ENCODE assay signal across 8 cellular contexts in the genomic region with DNA sequence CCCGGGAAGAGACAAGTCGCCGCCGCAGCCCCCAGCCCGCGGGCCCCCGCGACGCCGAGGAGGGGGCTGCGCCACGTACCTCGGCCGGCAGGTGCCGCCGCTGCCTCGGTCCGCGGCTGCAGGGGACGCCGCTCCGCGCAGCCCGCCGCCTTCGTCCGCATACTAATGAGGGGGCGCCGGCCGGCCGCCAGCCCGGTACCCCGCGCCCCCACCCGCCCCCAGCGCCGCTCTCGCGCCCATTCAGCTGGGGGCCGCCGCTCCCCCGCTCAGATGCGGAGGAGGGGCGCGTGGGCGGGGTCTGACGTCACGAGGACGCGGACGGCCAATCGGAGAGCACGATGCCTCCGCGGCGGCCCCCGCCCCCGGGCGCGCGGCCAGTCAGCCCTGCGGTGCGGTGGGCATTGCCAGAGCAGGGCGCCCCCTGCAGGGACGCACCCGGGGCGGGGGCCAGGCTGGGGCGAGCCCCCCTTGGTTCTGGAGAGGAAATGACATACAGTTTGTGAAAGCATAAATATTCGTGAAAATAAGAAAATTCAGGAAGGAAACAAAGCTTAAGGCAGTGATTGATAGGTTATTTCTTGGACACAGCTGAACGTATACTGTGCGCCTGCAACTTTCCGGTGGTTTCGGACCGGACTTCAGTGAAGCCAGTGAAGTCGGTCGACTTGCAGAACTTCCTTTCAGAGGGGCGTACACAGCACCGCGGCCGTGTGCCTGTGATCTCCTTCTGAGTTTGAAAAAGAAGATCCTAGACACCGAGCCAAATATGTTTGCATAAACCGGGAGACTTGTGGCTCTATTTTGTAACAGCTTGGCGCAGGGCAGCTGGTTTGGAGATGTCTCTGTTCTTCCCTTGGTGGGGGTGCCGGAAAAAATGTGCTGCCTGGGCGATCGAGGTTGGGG. TPM values are rescaled to one million over a fixed set of nuclear protein-coding genes. Genes with fewer than 3 reads are reported as not detected.
DNase-seq lines count a peak whose midpoint lies in the region; ATAC-seq, FAIRE-seq and TF ChIP-seq lines count a peak whose summit lies in the region.

Gene ST3GAL5, minus strand, starts transcription at position 246 of the 903 bp plus-strand sequence. Its CDS starts 85 bp downstream, at position 161.

- CTCF ChIA-PET in Caco-2 (lab: Charles Lee) = interaction anchor here (0.5 to 4.2 kb wide), 11 partner anchors 10 to 134 kb away, joined by 3 to 31 read pairs (median 4); no protein-coding TSS in a partner anchor

- BruUV-seq in Caco-2 (replicated peaks; lab: Mats Ljungman, UMichigan) = no TSS peak

- POLR2A ChIA-PET in Caco-2 (lab: Charles Lee) = no interaction called here

- H3K4me1 ChIP-seq in Caco-2 = no peaks in the 10 kb centered on the region
- peaks cover 23% of the 10 kb centered on the region for H3K4me1 ChIP-seq in OCI-LY1 (ENCODE audit: insufficient read depth, low read length, severe bottlenecking)
- H3K4me1 ChIP-seq in mucosa of descending colon (ENCODE audit: low read depth) = peaks cover 12% of the 10 kb centered on the region

- H3K79me2 ChIP-seq in OCI-LY1 (ENCODE audit: insufficient read depth, low read length) = no peaks in the 10 kb centered on the region

- peak within 1 kb of the TSS; percentile 89 for H3K4me3 Mint-ChIP-seq in Caco-2 (ENCODE audit: unreplicated experiment)

- no peaks in the 10 kb centered on the region for H3F3A ChIP-seq in OCI-LY1 (ENCODE audit: insufficient read depth, low read length)

- H3K27me3 Mint-ChIP-seq in Caco-2 (ENCODE audit: insufficient read depth, unreplicated experiment) = peaks cover 5% of the 10 kb centered on the region

- H4K20me1 ChIP-seq in OCI-LY1 (ENCODE audit: insufficient read depth, low read length) = no peaks in the 10 kb centered on the region

- H2AFZ ChIP-seq in OCI-LY1 (ENCODE audit: low read length) = peak within 1 kb of the TSS; percentile 96

- H3K27ac ChIP-seq in OCI-LY1 (ENCODE audit: low read depth, low read length, poor library complexity, severe bottlenecking) = peak within 1 kb of the TSS; percentile 38

- intact Hi-C loops in Caco-2 (cut with micrococcal nuclease; ENCODE audit: unreplicated experiment) (loop anchor here (1.0 to 10.0 kb wide), 5 partner anchors 32 to 186 kb away; no protein-coding TSS in a partner anchor), mucosa of descending colon (cut with DNase I, micrococcal nuclease) (loop anchor here in 1 of 2 donors (5.0 kb wide), 1 partner anchor 62 kb away; no protein-coding TSS in a partner anchor)

- ATAC-seq in GM21360 (IDR thresholded peaks at IDR 0.05; ENCODE audit: unreplicated experiment) = peak; percentile 80
- peak; percentile 91 for ATAC-seq in mucosa of descending colon

- peak within 1 kb of the TSS; percentile 88 for H3K4me2 ChIP-seq in OCI-LY1 (ENCODE audit: low read length)

- no peaks in the 10 kb centered on the region for H3K9me2 ChIP-seq in OCI-LY1 (ENCODE audit: low read depth, low read length)

- peaks cover 21% of the 10 kb centered on the region for H3K4me1 Mint-ChIP-seq in Caco-2 (ENCODE audit: low read depth, unreplicated experiment)

- no peaks in the 10 kb centered on the region for H3K9me3 Mint-ChIP-seq in Caco-2 (ENCODE audit: unreplicated experiment)

- DNase-seq in Caco-2 = peak; percentile 84 to 94
- DNase-seq in HTR-8/SVneo (ENCODE audit: insufficient read length, low spot score) = peak; percentile 92
- peak; percentile 95 for DNase-seq in activated T-cell treated with anti-CD3 and anti-CD28 coated beads for 1 hour (ENCODE audit: low read depth)
- DNase-seq in epithelial cell of esophagus (ENCODE audit: low read depth) = peak; percentile 86
- DNase-seq in mucosa of descending colon = peak; percentile 92 to 94 (median 92)
- DNase-seq in stimulated activated CD8-positive, alpha-beta memory T cell treated with anti-CD3 and anti-CD28 coated beads, Interleukin-4, amount 100 ng/mL, for 4 hours (ENCODE audit: low read depth in 2 of 2, low spot score in 1 of 2) = peak; percentile 90 to 91

- TF ChIP-seq CTCF in Caco-2 (IDR thresholded peaks at IDR 0.05; ENCODE audit: insufficient read depth in 1 of 2, low read depth in 1 of 2, low read length in 1 of 2, severe bottlenecking in 1 of 2, unreplicated experiment in 1 of 2) (peak; percentile 87), OCI-LY1 (IDR thresholded peaks at IDR 0.05; ENCODE audit: low read length) (peak; percentile 98), epithelial cell of esophagus (IDR thresholded peaks at IDR 0.05; ENCODE audit: insufficient read depth, low read depth, low read length, missing control alignments) (peak; percentile 32), mucosa of descending colon (IDR thresholded peaks at IDR 0.05) (peak; percentile 20)

- H3K9me3 ChIP-seq in Caco-2 = no peaks in the 10 kb centered on the region
- no peaks in the 10 kb centered on the region for H3K9me3 ChIP-seq in OCI-LY1 (ENCODE audit: low read length)
- H3K9me3 ChIP-seq in mucosa of descending colon = no peaks in the 10 kb centered on the region

- peak within 1 kb of the TSS; percentile 89 for H3K9ac ChIP-seq in OCI-LY1 (ENCODE audit: low read length)

- H3K4me3 ChIP-seq in Caco-2 (ENCODE audit: low read depth, low read length) (peak within 1 kb of the TSS; percentile 60), OCI-LY1 (ENCODE audit: low read depth, low read length, poor library complexity, severe bottlenecking) (peak within 1 kb of the TSS; percentile 90), epithelial cell of esophagus (ENCODE audit: low read length) (peak within 1 kb of the TSS; percentile 78), mucosa of descending colon (peak within 1 kb of the TSS; percentile 50)

- H3K36me3 Mint-ChIP-seq in Caco-2 (ENCODE audit: insufficient read depth, unreplicated experiment) = no peaks in the 10 kb centered on the region

- peak; percentile 86 for FAIRE-seq in HTR-8/SVneo (lab: Jason Lieb, UNC)

- H3K27me3 ChIP-seq in Caco-2 (replicated peaks; ENCODE audit: control insufficient read depth, insufficient read depth, low read length) (no peaks in the 10 kb centered on the region), OCI-LY1 (ENCODE audit: insufficient read depth, low read length) (no peaks in the 10 kb centered on the region)

- peak within 1 kb of the TSS; percentile 46 for H3K27ac Mint-ChIP-seq in Caco-2 (ENCODE audit: unreplicated experiment)

- H3K36me3 ChIP-seq in Caco-2 (ENCODE audit: control insufficient read depth, insufficient read depth, low read length) (no peaks in the 10 kb centered on the region), OCI-LY1 (ENCODE audit: insufficient read depth, low read length) (no peaks in the 10 kb centered on the region), mucosa of descending colon (ENCODE audit: low read depth) (no peaks in the 10 kb centered on the region)

RNA-seq across cellular contexts. Expression of gene ST3GAL5, which starts in this region (rescaled TPM):
- total RNA-seq in Caco-2 (2022) (3.4 and 4.1 TPM in 2 replicates), mucosa of descending colon (10 to 100 TPM in 1 of 3 donors, 1 to 10 TPM in 2; 5.0 to 19.0 (median 5.4) TPM)

Comparison
In these comparisons a context has a peak if more than half of its experiments do, and no peak if none do; other contexts are left out.
1. Peak in every context shown above with its lines: DNase-seq, ATAC-seq, H3K4me3 ChIP-seq and H3K27ac ChIP-seq.
2. CTCF ChIP-seq: peak in every context shown above with its lines; median percentile 98 in OCI-LY1; 87 in Caco-2; 32 in epithelial cell of esophagus; 20 in mucosa of descending colon.